ENCODE assay signal across 8 cellular contexts in genomic region chr7:76314042-76314721, GRCh38. TPM values are rescaled to one million over a fixed set of nuclear protein-coding genes. Genes with fewer than 3 reads are reported as not detected.
DNase-seq lines count a peak whose midpoint lies in the region; ATAC-seq lines count a peak whose summit lies in the region.

No MANE protein-coding gene starts in this region.

- H2AK5ac ChIP-seq in mesenchymal stem cell (ENCODE audit: low read length, severe bottlenecking): peak overlapping the region; percentile 12

- H3K4me1 ChIP-seq in HUES48 (ENCODE audit: control insufficient read depth, insufficient read depth, low read length) (peaks cover 11% of the 10 kb centered on the region), mesenchymal stem cell (ENCODE audit: control insufficient read depth, insufficient read depth, low read depth, low read length) (peaks cover 16% of the 10 kb centered on the region)

- no peaks in the 10 kb centered on the region for H3K79me1 ChIP-seq in mesenchymal stem cell (replicated peaks; ENCODE audit: low read length, poor library complexity, severe bottlenecking)

- H4K8ac ChIP-seq in mesenchymal stem cell (ENCODE audit: low read length): peak overlapping the region; percentile 90

- WGBS in mesenchymal stem cell: 7% methylated on average over 13 of the region's 15 CpGs

- H3K4me2 ChIP-seq in mesenchymal stem cell (ENCODE audit: low read length, poor library complexity, severe bottlenecking): no peak overlapping the region

- no peak overlapping the region for H3K23ac ChIP-seq in mesenchymal stem cell (ENCODE audit: low read length in 2 of 2)

- H3K18ac ChIP-seq in mesenchymal stem cell (ENCODE audit: low read depth in 1 of 2, low read length in 2 of 2): peak overlapping the region; percentile 46 to 72

- H2BK15ac ChIP-seq in mesenchymal stem cell (ENCODE audit: low read depth, poor library complexity, severe bottlenecking): peak overlapping the region; percentile 6

- peak overlapping the region; percentile 84 for H4K91ac ChIP-seq in mesenchymal stem cell (ENCODE audit: low read length)

- H2BK5ac ChIP-seq in mesenchymal stem cell (ENCODE audit: low read depth, low read length, poor library complexity, severe bottlenecking): no peak overlapping the region

- no peak overlapping the region for H3K14ac ChIP-seq in mesenchymal stem cell (ENCODE audit: low read length in 2 of 2)

- H2AFZ ChIP-seq in mesenchymal stem cell (ENCODE audit: low read depth, low read length): no peak overlapping the region

- peak; percentile 97 for DNase-seq in CD1c-positive myeloid dendritic cell (ENCODE audit: extremely low spot score)
- DNase-seq in NK-92 (lab: John Stamatoyannopoulos, UW; ENCODE audit: unreplicated experiment): peak; percentile 56
- peak; percentile 92 to 95 for DNase-seq in activated CD8-positive, alpha-beta memory T cell treated with anti-CD3 and anti-CD28 coated beads for 1 hour (ENCODE audit: extremely low read depth in 1 of 2, low read depth in 1 of 2)
- peak; percentile 91 for DNase-seq in effector CD8-positive, alpha-beta T cell (lab: John Stamatoyannopoulos, UW)
- DNase-seq in mesenchymal stem cell: peak; percentile 90
- DNase-seq in stimulated activated CD8-positive, alpha-beta memory T cell treated with anti-CD3 and anti-CD28 coated beads, Interleukin-15, amount 100 ng/mL, for 48 hours (ENCODE audit: low read depth in 2 of 2): peak; percentile 92 to 93

- no peak overlapping the region for H3K27ac ChIP-seq in HUES48 (ENCODE audit: low read depth, low read length)
- no peak overlapping the region for H3K27ac ChIP-seq in mesenchymal stem cell (ENCODE audit: low read length, poor library complexity, severe bottlenecking)

- H3K4ac ChIP-seq in mesenchymal stem cell (ENCODE audit: low read depth in 1 of 2, low read length in 2 of 2): peak overlapping the region; percentile 40 to 47

- H2BK120ac ChIP-seq in mesenchymal stem cell (ENCODE audit: low read depth, low read length): peak overlapping the region; percentile 90

- H3K4me3 ChIP-seq in HUES48 (ENCODE audit: low read depth, low read length) (peak overlapping the region; percentile 57), mesenchymal stem cell (ENCODE audit: insufficient read depth in 1 of 2, low read depth in 1 of 2, low read length in 2 of 2) (no peak overlapping the region)

- H3K27me3 ChIP-seq in HUES48 (ENCODE audit: control insufficient read depth, insufficient read depth, low read length) (no peaks in the 10 kb centered on the region), mesenchymal stem cell (ENCODE audit: control insufficient read depth in 1 of 2, insufficient read depth in 1 of 2, low read length in 2 of 2) (no peaks in the 10 kb centered on the region)

- H3K9ac ChIP-seq in HUES48 (ENCODE audit: low read depth, low read length): no peak overlapping the region
- peak overlapping the region; percentile 54 for H3K9ac ChIP-seq in mesenchymal stem cell (ENCODE audit: low read length)

- H3K9me3 ChIP-seq in HUES48 (ENCODE audit: control insufficient read depth, insufficient read depth, low read length): no peaks in the 10 kb centered on the region
- H3K9me3 ChIP-seq in mesenchymal stem cell (ENCODE audit: control insufficient read depth, low read length): no peaks in the 10 kb centered on the region

- peak; percentile 42 for ATAC-seq in GM19467 (IDR thresholded peaks at IDR 0.05; ENCODE audit: unreplicated experiment)

- peak overlapping the region in 1 of 2 experiments; percentile 85 for H2BK12ac ChIP-seq in mesenchymal stem cell (ENCODE audit: low read length in 2 of 2)

- H3K36me3 ChIP-seq in HUES48 (ENCODE audit: control insufficient read depth, insufficient read depth, low read length): no peaks in the 10 kb centered on the region
- H3K36me3 ChIP-seq in mesenchymal stem cell (ENCODE audit: control insufficient read depth in 1 of 2, insufficient read depth in 2 of 2, low read depth in 1 of 2, low read length in 2 of 2): no peaks in the 10 kb centered on the region

RNA-seq across cellular contexts. Expression of gene HSPB1, which starts 11.7 kb away (rescaled TPM):
- 794 TPM for polyA plus RNA-seq in mesenchymal stem cell (2013, experiment 1 of 2)
- 815 TPM for polyA plus RNA-seq in mesenchymal stem cell (2013, experiment 2 of 2)

RNA-seq across cellular contexts. Expression of gene YWHAG, which starts 44.6 kb away (rescaled TPM):
- 106 TPM for polyA plus RNA-seq in mesenchymal stem cell (2013, experiment 1 of 2)
- polyA plus RNA-seq in mesenchymal stem cell (2013, experiment 2 of 2): 107 TPM
